8 cellular contexts compared by ENCODE assay signal in the genomic region with DNA sequence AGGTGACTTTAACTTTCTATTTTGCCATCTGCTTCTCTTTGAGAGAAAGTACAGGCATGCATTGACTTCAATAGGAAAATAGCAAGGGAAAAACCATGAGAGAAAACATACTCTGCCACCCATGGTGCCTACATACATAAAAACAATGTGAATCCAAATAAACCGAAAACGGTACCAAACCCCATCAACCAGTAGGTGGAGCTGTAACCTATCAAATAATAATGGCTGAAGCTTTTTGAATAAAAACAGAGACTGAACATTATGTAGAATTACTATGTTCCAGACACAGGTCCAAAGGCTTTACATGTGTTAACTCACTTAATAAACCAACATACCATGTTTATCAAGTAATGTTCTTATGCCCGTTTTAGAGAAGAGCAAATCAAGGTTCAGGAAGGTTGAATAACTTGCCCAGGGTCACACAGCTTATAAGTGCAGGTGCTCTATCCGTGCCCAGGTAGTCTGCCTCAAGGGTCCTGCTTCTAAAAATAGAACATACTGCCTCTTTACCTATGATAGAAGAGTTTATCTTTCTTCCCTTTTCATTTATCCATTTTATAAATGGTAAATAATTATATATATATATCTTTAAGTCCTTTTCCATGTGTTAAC.
DNase-seq lines count a peak whose midpoint lies in the region; ATAC-seq, FAIRE-seq and TF ChIP-seq lines count a peak whose summit lies in the region.

No MANE protein-coding gene starts in this region.

- H3K4me1 ChIP-seq in mammary epithelial cell (ENCODE audit: insufficient read depth, low read length) (no peaks in the 10 kb centered on the region), liver (ENCODE audit: control insufficient read depth in 4 of 4, insufficient read depth in 4 of 4, low read length in 3 of 4) (no peaks in the 10 kb centered on the region)

- 27% methylated on average over 4 of the region's 4 CpGs for WGBS in mammary epithelial cell (ENCODE audit: low coverage, missing lambda C conversion rate)
- WGBS in liver = 24% methylated on average over 4 of the region's 4 CpGs

- no peak overlapping the region for H2AFZ ChIP-seq in mammary epithelial cell (ENCODE audit: low read depth, low read length)

- CTCF ChIA-PET in AG04450 (lab: Charles Lee) (interaction anchor here (0.5 to 8.5 kb wide), 16 partner anchors 9 to 1517 kb away, joined by 3 to 168 read pairs (median 4); no protein-coding TSS in a partner anchor), mammary epithelial cell (lab: Charles Lee; ENCODE audit: low non-redundant PET) (interaction anchor here (0.5 to 0.7 kb wide), 4 partner anchors 17 to 1486 kb away, joined by 3 to 4 read pairs (median 4); no protein-coding TSS in a partner anchor)

- H3K36me3 Mint-ChIP-seq in immature natural killer cell = no peaks in the 10 kb centered on the region

- DNase-seq in AG04450 (ENCODE audit: low read depth, low spot score) (peak; percentile 11), GM12891 (ENCODE audit: insufficient read length, low spot score) (no peak), NCI-H446 (lab: John Stamatoyannopoulos, UW) (peak; percentile 54 to 78), mammary epithelial cell (peak; percentile 33), immature natural killer cell (no peak)

- FAIRE-seq in GM12891 (lab: Jason Lieb, UNC) = peak; percentile 75

- H3K4me3 ChIP-seq in AG04450 (ENCODE audit: low read depth, low read length) (no peak overlapping the region), mammary epithelial cell (replicated peaks in 1 of 3; ENCODE audit: insufficient read depth in 1 of 3, low read depth in 2 of 3, low read length in 3 of 3) (no peak overlapping the region), liver (ENCODE audit: low read depth in 1 of 3, low read length in 3 of 3) (no peak overlapping the region)

- peak; percentile 87 to 88 for TF ChIP-seq RAD21 in liver (IDR thresholded peaks at IDR 0.05)

- peak; percentile 50 for ATAC-seq in HG03280 (IDR thresholded peaks at IDR 0.05; ENCODE audit: unreplicated experiment)
- no peak for ATAC-seq in HG03095 (IDR thresholded peaks at IDR 0.05; ENCODE audit: unreplicated experiment)

- no peaks in the 10 kb centered on the region for H3K9me3 ChIP-seq in AG04450 (ENCODE audit: control insufficient read depth, insufficient read depth, low read length)
- no peaks in the 10 kb centered on the region for H3K9me3 ChIP-seq in mammary epithelial cell (replicated peaks; ENCODE audit: insufficient read depth, low read length)
- H3K9me3 ChIP-seq in liver (ENCODE audit: control insufficient read depth in 4 of 4, low read length in 3 of 4) = no peaks in the 10 kb centered on the region

- peak; percentile 82 for TF ChIP-seq CTCF in AG04450 (IDR thresholded peaks at IDR 0.05; ENCODE audit: low read depth, low read length)
- TF ChIP-seq CTCF in mammary epithelial cell (conservative IDR thresholded peaks at IDR 0.05 in 1 of 2, IDR thresholded peaks at IDR 0.05 in 1 of 2; ENCODE audit: extremely low read depth in 1 of 2, insufficient read depth in 1 of 2, low read depth in 1 of 2, low read length in 2 of 2) = peak; percentile 69 to 70
- peak; percentile 85 for TF ChIP-seq CTCF in liver (IDR thresholded peaks at IDR 0.05; ENCODE audit: low read depth, low read length, missing input control)

- H3K27ac Mint-ChIP-seq in immature natural killer cell = no peak overlapping the region

- H3K27ac ChIP-seq in AG04450 (ENCODE audit: low read depth, low read length) (no peak overlapping the region), mammary epithelial cell (ENCODE audit: insufficient read depth, low read depth, low read length) (no peak overlapping the region), liver (ENCODE audit: low read depth in 1 of 2, low read length in 2 of 2) (no peak overlapping the region)

- H3K4me1 Mint-ChIP-seq in immature natural killer cell = no peaks in the 10 kb centered on the region

- H3K4me3 Mint-ChIP-seq in immature natural killer cell = no peak overlapping the region

- H3K9ac ChIP-seq in mammary epithelial cell (ENCODE audit: insufficient read depth, low read length) = no peak overlapping the region
- H3K9ac ChIP-seq in liver (ENCODE audit: low read depth in 1 of 2, low read length in 2 of 2) = no peak overlapping the region

- no peaks in the 10 kb centered on the region for H4K20me1 ChIP-seq in mammary epithelial cell (ENCODE audit: insufficient read depth, low read length)

- BruUV-seq in mammary epithelial cell (replicated peaks; lab: Mats Ljungman, UMichigan) = no TSS peak

- H3K4me2 ChIP-seq in mammary epithelial cell (ENCODE audit: insufficient read depth, low read depth, low read length) = no peak overlapping the region

- no peaks in the 10 kb centered on the region for H3K79me2 ChIP-seq in mammary epithelial cell (ENCODE audit: insufficient read depth, low read length)

- dilution Hi-C loops in mammary epithelial cell (cut with HindIII; ENCODE audit: low sequenced_read_pairs) = no loop called here

- POLR2A ChIA-PET in AG04450 (lab: Yijun Ruan, JAX) = no interaction called here

- H3K27me3 Mint-ChIP-seq in immature natural killer cell (ENCODE audit: low read depth in 3 of 3) = no peaks in the 10 kb centered on the region

- H3K27me3 ChIP-seq in AG04450 (ENCODE audit: control insufficient read depth, insufficient read depth, low read length) (no peaks in the 10 kb centered on the region), mammary epithelial cell (ENCODE audit: insufficient read depth, low read length) (peaks cover 4% of the 10 kb centered on the region), liver (ENCODE audit: control insufficient read depth in 4 of 4, insufficient read depth in 4 of 4, low read length in 3 of 4) (peaks cover 0 to 3% (median 0%) of the 10 kb centered on the region in 4 donors)

- H3K36me3 ChIP-seq in mammary epithelial cell (ENCODE audit: insufficient read depth, low read length) (no peaks in the 10 kb centered on the region), liver (ENCODE audit: control insufficient read depth in 4 of 4, insufficient read depth in 3 of 4, low read depth in 1 of 4, low read length in 3 of 4) (no peaks in the 10 kb centered on the region)

- peaks cover 0 to 3% (median 0%) of the 10 kb centered on the region in 6 donors for H3K9me3 Mint-ChIP-seq in immature natural killer cell

- in situ Hi-C loops in mammary epithelial cell (cut with MboI; ENCODE audit: low sequenced_read_pairs in 2 of 2) = loop anchor here (25.0 kb wide), 4 partner anchors 159 to 1259 kb away; partner anchors contain the start of gene SYT4 (in 1 of the 2)

- intact Hi-C loops in mammary epithelial cell (cut with micrococcal nuclease) = loop anchor here (1.0 kb wide), 2 partner anchors 16 to 25 kb away; no protein-coding TSS in a partner anchor

- no peak for TF ChIP-seq POLR2A in GM12891 (IDR thresholded peaks at IDR 0.05; ENCODE audit: low read depth, low read length)

TF ChIP-seq in GM12891, 5 proteins besides CTCF, POLR2A, EP300 and RAD21:
- TF ChIP-seq PAX5 (IDR thresholded peaks at IDR 0.05; ENCODE audit: insufficient read depth, low read length, severe bottlenecking) (no peak), SPI1 (IDR thresholded peaks at IDR 0.05; ENCODE audit: low read depth, low read length) (no peak), POU2F2 (IDR thresholded peaks at IDR 0.05; ENCODE audit: low read depth, low read length) (no peak), POLR2AphosphoS5 (IDR thresholded peaks at IDR 0.05; ENCODE audit: low read depth, low read length) (no peak), TAF1 (IDR thresholded peaks at IDR 0.05; ENCODE audit: low read depth, low read length) (no peak)

TF ChIP-seq in liver, 16 proteins besides CTCF, POLR2A, EP300 and RAD21:
- TF ChIP-seq HNF4A (conservative IDR thresholded peaks at IDR 0.05) (no peak), YY1 (IDR thresholded peaks at IDR 0.05) (peak; percentile 28)

Comparison
In these comparisons a context has a peak if more than half of its experiments do, and no peak if none do; other contexts are left out.
1. DNase-seq: peak in AG04450 (single experiment), NCI-H446 (2 of 2) and mammary epithelial cell (single experiment); none in GM12891 (single experiment) and immature natural killer cell (0 of 3).
2. Peak in every context shown above with its lines, with median percentiles within 50 percentile points of each other: CTCF ChIP-seq.